Comparison of ENCODE assay signal across 2 cellular contexts in the genomic region with DNA sequence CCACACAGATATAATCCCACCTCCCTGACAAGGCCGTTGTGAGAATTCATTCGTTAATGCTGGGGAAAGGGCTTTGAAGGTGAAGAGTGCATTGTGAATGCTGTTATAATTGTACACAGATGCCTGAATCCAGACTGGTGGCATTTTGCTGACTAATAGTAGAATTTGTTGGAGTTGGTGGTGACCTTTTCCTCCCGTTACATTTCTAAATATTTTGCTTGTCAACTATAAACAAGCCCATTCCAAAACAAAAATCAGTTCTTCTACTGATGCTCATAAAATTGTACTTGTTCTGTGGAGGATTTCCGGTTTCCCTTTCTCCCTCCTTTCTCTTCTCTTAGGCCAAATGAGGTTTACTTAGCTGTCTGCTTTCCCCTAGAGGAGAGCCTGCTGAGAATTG.
TF ChIP-seq lines count a peak whose summit lies in the region.

No MANE protein-coding gene starts in this region.

TF ChIP-seq in HEK293, 187 proteins besides CTCF, POLR2A, EP300 and RAD21:
- 0 out of 2 replicates have a peak, but pooled peaks have one; percentile 10 for TF ChIP-seq PRDM1 (tag by site-specific recombination; IDR thresholded peaks at IDR 0.05)
- TF ChIP-seq ZNF48 (tag by site-specific recombination; IDR thresholded peaks at IDR 0.05): no peak
TF ChIP-seq in HEK293: peak in this region for 1.

TF ChIP-seq in K562, 482 proteins besides CTCF, POLR2A, EP300 and RAD21:
- no peak for TF ChIP-seq RFX1 (IDR thresholded peaks at IDR 0.05)
- TF ChIP-seq ZNF316 (IDR thresholded peaks at IDR 0.05): peak; percentile 43; the same call in 1 of the 2 replicates
- TF ChIP-seq BRCA1 (IDR thresholded peaks at IDR 0.05): no peak
- no peak for TF ChIP-seq BRCA1 (CRISPR knock-in tag; IDR thresholded peaks at IDR 0.05)
